In the genomic region with DNA sequence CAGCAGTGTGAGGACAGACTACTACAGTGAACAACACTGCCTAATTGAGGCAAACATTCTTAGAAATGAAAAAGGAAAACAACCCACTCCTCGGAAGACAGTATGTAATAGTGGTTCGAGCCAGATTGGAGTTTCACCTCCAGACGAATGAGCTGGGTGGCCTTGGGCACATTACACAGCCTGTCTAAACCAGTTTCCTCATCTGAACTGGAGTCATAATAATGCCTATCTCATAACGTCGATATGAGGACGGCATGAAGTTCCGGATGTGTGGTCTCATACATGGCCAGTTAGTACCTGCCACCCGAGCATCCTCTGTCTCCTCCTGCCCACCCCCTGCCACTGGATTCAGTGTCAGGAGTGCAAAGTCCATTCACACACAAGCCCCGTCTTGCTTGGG, we compare ENCODE assay signal across 14 cellular contexts. TPM values are rescaled to one million over a fixed set of nuclear protein-coding genes. Genes with fewer than 3 reads are reported as not detected.
DNase-seq lines count a peak whose midpoint lies in the region; ATAC-seq and TF ChIP-seq lines count a peak whose summit lies in the region.
"Had no signal": no experiment of that assay in that cellular context is flagged by ENCODE, and none has a peak within 500 bp of the region (broad histone marks: within the 10 kb centered on the region; RNA-seq: fewer than 3 reads in every experiment).

No MANE protein-coding gene starts in this region.

- peak overlapping the region; percentile 42 for H3K27ac Mint-ChIP-seq in activated naive CD4-positive, alpha-beta T cell treated with anti-CD3 and anti-CD28 coated beads, Interleukin-2, amount 50 U/mL, for 24 hours
- no peak overlapping the region for H3K27ac Mint-ChIP-seq in activated naive CD4-positive, alpha-beta T cell treated with anti-CD3 and anti-CD28 coated beads, Interleukin-2, amount 10 ng/mL, durations not matched to agents 7 days and 5 days
- peak overlapping the region; percentile 53 for H3K27ac Mint-ChIP-seq in glutamatergic neuron (ENCODE audit: unreplicated experiment)
- peak overlapping the region; percentile 37 for H3K27ac Mint-ChIP-seq in stimulated activated naive B cell treated with anti-CD40 and anti-IgM and Interleukin-4, amounts not matched to agents 10 μg/mL and 1 μg/mL and 100 μg/mL, for 72 hours
- H3K27ac Mint-ChIP-seq in activated naive CD8-positive, alpha-beta T cell treated with anti-CD3 and anti-CD28 coated beads for 36 hours = no peak overlapping the region

- no peaks in the 10 kb centered on the region for H3K36me3 Mint-ChIP-seq in activated naive CD4-positive, alpha-beta T cell treated with anti-CD3 and anti-CD28 coated beads, Interleukin-2, amount 50 U/mL, for 24 hours
- no peaks in the 10 kb centered on the region for H3K36me3 Mint-ChIP-seq in activated naive CD4-positive, alpha-beta T cell treated with anti-CD3 and anti-CD28 coated beads, Interleukin-2, amount 10 ng/mL, durations not matched to agents 7 days and 5 days
- peaks cover 4% of the 10 kb centered on the region for H3K36me3 Mint-ChIP-seq in glutamatergic neuron (ENCODE audit: unreplicated experiment)
- peaks cover 0 to 4% of the 10 kb centered on the region in 2 donors for H3K36me3 Mint-ChIP-seq in stimulated activated naive B cell treated with anti-CD40 and anti-IgM and Interleukin-4, amounts not matched to agents 10 μg/mL and 1 μg/mL and 100 μg/mL, for 72 hours
- H3K36me3 Mint-ChIP-seq in activated naive CD8-positive, alpha-beta T cell treated with anti-CD3 and anti-CD28 coated beads for 36 hours = no peaks in the 10 kb centered on the region

- peak overlapping the region; percentile 94; the same call in 1 of the 2 replicates for H3K27ac ChIP-seq in VCaP
- H3K27ac ChIP-seq: 22Rv1, SJSA1 had no signal

- CTCF ChIA-PET in activated naive CD4-positive, alpha-beta T cell treated with anti-CD3 and anti-CD28 coated beads, Interleukin-2, amount 10 ng/mL, durations not matched to agents 7 days and 5 days (lab: Charles Lee) = interaction anchor here (0.6 to 1.5 kb wide), 5 partner anchors 11 to 365 kb away, joined by 3 to 6 read pairs (median 5); no protein-coding TSS in a partner anchor

- DNase-seq in activated naive CD4-positive, alpha-beta T cell treated with anti-CD3 and anti-CD28 coated beads, Interleukin-2, amount 10 ng/mL, durations not matched to agents 7 days and 5 days = no peak
- DNase-seq in glutamatergic neuron (no peak), cerebellar nuclear complex (lab: John Stamatoyannopoulos, UW) (no peak)
- DNase-seq in stimulated activated naive B cell treated with anti-CD40 and anti-IgM and Interleukin-4, amounts not matched to agents 10 μg/mL and 1 μg/mL and 100 μg/mL, for 72 hours = no peak
- DNase-seq in activated naive CD8-positive, alpha-beta T cell treated with anti-CD3 and anti-CD28 coated beads for 36 hours = no peak
- DNase-seq: GF-D8, NCI-H2029, NCI-H524 treated with DMSO at 0.1 percent for 48 hours had no signal

- peaks cover 9% of the 10 kb centered on the region for H3K4me1 Mint-ChIP-seq in activated naive CD4-positive, alpha-beta T cell treated with anti-CD3 and anti-CD28 coated beads, Interleukin-2, amount 50 U/mL, for 24 hours
- H3K4me1 Mint-ChIP-seq in activated naive CD4-positive, alpha-beta T cell treated with anti-CD3 and anti-CD28 coated beads, Interleukin-2, amount 10 ng/mL, durations not matched to agents 7 days and 5 days = peaks cover 8% of the 10 kb centered on the region
- H3K4me1 Mint-ChIP-seq in glutamatergic neuron (ENCODE audit: low read depth, unreplicated experiment) = peaks cover 26% of the 10 kb centered on the region
- peaks cover 25 to 41% of the 10 kb centered on the region in 2 donors for H3K4me1 Mint-ChIP-seq in stimulated activated naive B cell treated with anti-CD40 and anti-IgM and Interleukin-4, amounts not matched to agents 10 μg/mL and 1 μg/mL and 100 μg/mL, for 72 hours
- H3K4me1 Mint-ChIP-seq in activated naive CD8-positive, alpha-beta T cell treated with anti-CD3 and anti-CD28 coated beads for 36 hours = peaks cover 6% of the 10 kb centered on the region

- TF ChIP-seq CTCF in VCaP (conservative IDR thresholded peaks at IDR 0.05) (no peak), glutamatergic neuron (IDR thresholded peaks at IDR 0.05; ENCODE audit: partially characterized antibody, unreplicated experiment) (no peak)

- H3K27me3 Mint-ChIP-seq in activated naive CD4-positive, alpha-beta T cell treated with anti-CD3 and anti-CD28 coated beads, Interleukin-2, amount 50 U/mL, for 24 hours = peaks cover 6% of the 10 kb centered on the region
- H3K27me3 Mint-ChIP-seq in activated naive CD4-positive, alpha-beta T cell treated with anti-CD3 and anti-CD28 coated beads, Interleukin-2, amount 10 ng/mL, durations not matched to agents 7 days and 5 days = peaks cover 20% of the 10 kb centered on the region
- peaks cover 2% of the 10 kb centered on the region for H3K27me3 Mint-ChIP-seq in glutamatergic neuron (ENCODE audit: unreplicated experiment)
- H3K27me3 Mint-ChIP-seq in stimulated activated naive B cell treated with anti-CD40 and anti-IgM and Interleukin-4, amounts not matched to agents 10 μg/mL and 1 μg/mL and 100 μg/mL, for 72 hours = peaks cover 23 to 27% of the 10 kb centered on the region in 2 donors
- peaks cover 17% of the 10 kb centered on the region for H3K27me3 Mint-ChIP-seq in activated naive CD8-positive, alpha-beta T cell treated with anti-CD3 and anti-CD28 coated beads for 36 hours

- no peak overlapping the region for H3K4me3 Mint-ChIP-seq in activated naive CD4-positive, alpha-beta T cell treated with anti-CD3 and anti-CD28 coated beads, Interleukin-2, amount 50 U/mL, for 24 hours
- H3K4me3 Mint-ChIP-seq in activated naive CD4-positive, alpha-beta T cell treated with anti-CD3 and anti-CD28 coated beads, Interleukin-2, amount 10 ng/mL, durations not matched to agents 7 days and 5 days = no peak overlapping the region
- no peak overlapping the region for H3K4me3 Mint-ChIP-seq in glutamatergic neuron (ENCODE audit: unreplicated experiment)
- H3K4me3 Mint-ChIP-seq in stimulated activated naive B cell treated with anti-CD40 and anti-IgM and Interleukin-4, amounts not matched to agents 10 μg/mL and 1 μg/mL and 100 μg/mL, for 72 hours = no peak overlapping the region
- H3K4me3 Mint-ChIP-seq in activated naive CD8-positive, alpha-beta T cell treated with anti-CD3 and anti-CD28 coated beads for 36 hours = no peak overlapping the region

- H3K9me3 Mint-ChIP-seq in activated naive CD4-positive, alpha-beta T cell treated with anti-CD3 and anti-CD28 coated beads, Interleukin-2, amount 50 U/mL, for 24 hours = no peaks in the 10 kb centered on the region
- no peaks in the 10 kb centered on the region for H3K9me3 Mint-ChIP-seq in activated naive CD4-positive, alpha-beta T cell treated with anti-CD3 and anti-CD28 coated beads, Interleukin-2, amount 10 ng/mL, durations not matched to agents 7 days and 5 days
- H3K9me3 Mint-ChIP-seq in glutamatergic neuron (ENCODE audit: unreplicated experiment) = peaks cover 6% of the 10 kb centered on the region
- H3K9me3 Mint-ChIP-seq in stimulated activated naive B cell treated with anti-CD40 and anti-IgM and Interleukin-4, amounts not matched to agents 10 μg/mL and 1 μg/mL and 100 μg/mL, for 72 hours = peaks cover 3 to 10% of the 10 kb centered on the region in 2 donors
- no peaks in the 10 kb centered on the region for H3K9me3 Mint-ChIP-seq in activated naive CD8-positive, alpha-beta T cell treated with anti-CD3 and anti-CD28 coated beads for 36 hours

- ATAC-seq in stimulated activated naive B cell treated with anti-CD40 and anti-IgM and Interleukin-4, amounts not matched to agents 10 μg/mL and 1 μg/mL and 100 μg/mL, for 72 hours (replicated peaks) = no peak
- no peak for ATAC-seq in GM19455 (IDR thresholded peaks at IDR 0.05; ENCODE audit: unreplicated experiment)

RNA-seq across cellular contexts. Expression of a gene that starts 15.8 kb away (rescaled TPM):
- 1.6 TPM for total RNA-seq in glutamatergic neuron (ENCODE audit: unreplicated experiment)
- total RNA-seq in activated naive CD8-positive, alpha-beta T cell treated with anti-CD3 and anti-CD28 coated beads for 36 hours = not detected
- total RNA-seq: OCI-LY7 had no signal

RNA-seq across cellular contexts. Expression of a gene that starts 16.2 kb away (rescaled TPM):
- total RNA-seq in glutamatergic neuron (ENCODE audit: unreplicated experiment) = 317 TPM
- 10 to 100 TPM; 43.2 to 44.8 TPM for total RNA-seq in activated naive CD8-positive, alpha-beta T cell treated with anti-CD3 and anti-CD28 coated beads for 36 hours

Comparison
In these comparisons a context has a peak if more than half of its experiments do, and no peak if none do; other contexts are left out.
1. H3K27ac Mint-ChIP-seq: peak in activated naive CD4-positive, alpha-beta T cell treated with anti-CD3 and anti-CD28 coated beads, Interleukin-2, amount 50 U/mL, for 24 hours (single experiment), glutamatergic neuron (single experiment) and stimulated activated naive B cell treated with anti-CD40 and anti-IgM and Interleukin-4, amounts not matched to agents 10 μg/mL and 1 μg/mL and 100 μg/mL, for 72 hours (single experiment); none in activated naive CD4-positive, alpha-beta T cell treated with anti-CD3 and anti-CD28 coated beads, Interleukin-2, amount 10 ng/mL, durations not matched to agents 7 days and 5 days (single experiment) and activated naive CD8-positive, alpha-beta T cell treated with anti-CD3 and anti-CD28 coated beads for 36 hours (single experiment).